8 cellular contexts compared by ENCODE assay signal in the genomic region with DNA sequence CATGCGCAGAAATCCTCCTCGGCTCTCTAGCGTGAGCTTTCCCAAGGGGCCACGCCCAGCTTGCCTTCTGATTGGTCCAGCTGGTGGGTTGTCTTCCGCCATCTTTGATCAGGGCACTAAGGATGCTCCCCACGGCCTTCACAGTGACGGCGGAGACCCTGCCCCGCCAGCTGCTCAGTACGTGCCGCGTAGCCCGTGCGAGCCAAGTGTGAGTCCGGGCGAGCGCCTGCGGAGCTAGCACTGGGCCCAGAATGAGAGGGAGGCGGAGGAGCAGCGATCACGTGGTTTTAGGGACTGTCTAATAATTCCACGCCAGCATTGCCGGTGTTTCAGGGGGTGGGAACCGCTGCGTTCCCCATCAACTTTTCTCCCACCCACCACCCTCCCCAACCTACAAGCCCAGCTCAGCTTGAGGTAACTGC. TPM values are rescaled to one million over a fixed set of nuclear protein-coding genes. Genes with fewer than 3 reads are reported as not detected.
DNase-seq lines count a peak whose midpoint lies in the region; ATAC-seq and TF ChIP-seq lines count a peak whose summit lies in the region.

No MANE protein-coding gene starts in this region.

- peak overlapping the region; percentile 69; the same call in 1 of the 2 replicates for H2AFZ ChIP-seq in SK-N-SH (ENCODE audit: low read depth)

- H3K4me1 ChIP-seq in SK-N-SH (ENCODE audit: control insufficient read depth in 1 of 2, insufficient read depth in 2 of 2, low read depth in 1 of 2, low read length in 1 of 2) = peaks cover 42 to 46% of the 10 kb centered on the region in 2 experiments

- H3K4me2 ChIP-seq in SK-N-SH = peak overlapping the region; percentile 97

- peaks cover 0 to 9% of the 10 kb centered on the region in 2 experiments for H3K36me3 ChIP-seq in SK-N-SH (replicated peaks in 1 of 2; ENCODE audit: control insufficient read depth in 1 of 2, insufficient read depth in 2 of 2, low read length in 1 of 2)

- DNase-seq in GM10248 (ENCODE audit: extremely low spot score) (peak; percentile 98), NCI-H1092 (lab: John Stamatoyannopoulos, UW) (peak; percentile 99), SK-N-SH (peak; percentile 93), glomerular endothelial cell (ENCODE audit: extremely low read depth, low read depth, low spot score) (peak; percentile 99), nucleus accumbens (lab: John Stamatoyannopoulos, UW) (peak; percentile 92 to 100 (median 99))
- DNase-seq in activated naive CD4-positive, alpha-beta T cell treated with anti-CD3 and anti-CD28 coated beads, Interleukin-2, amount 50 U/mL, for 72 hours (ENCODE audit: low spot score in 2 of 2) = peak; percentile 96 to 98

- CTCF ChIA-PET in GM10248 (lab: Yijun Ruan, JAX) = interaction anchor here (1.1 to 14.9 kb wide), 12 partner anchors 10 to 161 kb away, joined by 3 to 111 read pairs (median 11); partner anchors contain the start of genes RNF215 and SEC14L2
- CTCF ChIA-PET in SK-N-SH (lab: Yijun Ruan, JAX) = interaction anchor here (0.7 to 3.7 kb wide), 13 partner anchors 10 to 211 kb away, joined by 3 to 20 read pairs (median 4); partner anchors contain the start of genes RNF215 and SEC14L2

- TF ChIP-seq EP300 in SK-N-SH (IDR thresholded peaks at IDR 0.05; ENCODE audit: borderline replicate concordance in 1 of 2, low read depth in 1 of 2, low read length in 1 of 2) = peak in 1 of 2 experiments; percentile 30; a peak in 1 of 4 replicates

- ATAC-seq in HG02610 (IDR thresholded peaks at IDR 0.05; ENCODE audit: unreplicated experiment) = peak; percentile 85
- ATAC-seq in activated naive CD4-positive, alpha-beta T cell treated with anti-CD3 and anti-CD28 coated beads, Interleukin-2, amount 50 U/mL, for 72 hours = peak; percentile 77 to 92

- peak overlapping the region; percentile 97 for H3K9ac ChIP-seq in SK-N-SH

- peak overlapping the region; percentile 95 to 98 for H3K27ac Mint-ChIP-seq in activated naive CD4-positive, alpha-beta T cell treated with anti-CD3 and anti-CD28 coated beads, Interleukin-2, amount 50 U/mL, for 72 hours

- no peak for TF ChIP-seq RAD21 in SK-N-SH (IDR thresholded peaks at IDR 0.05; ENCODE audit: low read length)

- POLR2A ChIA-PET in GM10248 (lab: Yijun Ruan, JAX) = interaction anchor here (0.6 to 1.2 kb wide), 2 partner anchors 10 to 69 kb away, joined by 3 to 4 read pairs; no protein-coding TSS in a partner anchor
- POLR2A ChIA-PET in SK-N-SH (lab: Yijun Ruan, JAX) = interaction anchor here (0.6 to 2.0 kb wide), 7 partner anchors 9 to 168 kb away, joined by 3 to 19 read pairs (median 5); partner anchors contain the start of genes CCDC157, PES1, SEC14L2 and SF3A1

- TF ChIP-seq CTCF in GM10248 (IDR thresholded peaks at IDR 0.05; ENCODE audit: control extremely low read depth, extremely low read depth, low read depth, missing control alignments) = no peak
- TF ChIP-seq CTCF in SK-N-SH (IDR thresholded peaks at IDR 0.05) = no peak

- H3K9me2 ChIP-seq in SK-N-SH = no peaks in the 10 kb centered on the region

- no peaks in the 10 kb centered on the region for H3K9me3 ChIP-seq in SK-N-SH

- H3F3A ChIP-seq in SK-N-SH (replicated peaks; ENCODE audit: insufficient read depth) = peaks cover 53% of the 10 kb centered on the region

- WGBS in SK-N-SH (ENCODE audit: low lambda C conversion rate) = under 1% methylated on average over 20 of the region's 25 CpGs

- peak overlapping the region; percentile 67 to 74 for H3K4me3 ChIP-seq in SK-N-SH (ENCODE audit: low read depth in 2 of 2, low read length in 1 of 2)

- H4K20me1 ChIP-seq in SK-N-SH (ENCODE audit: insufficient read depth) = no peaks in the 10 kb centered on the region

- H3K27me3 ChIP-seq in SK-N-SH (ENCODE audit: insufficient read depth) = no peaks in the 10 kb centered on the region

- H3K9me3 Mint-ChIP-seq in activated naive CD4-positive, alpha-beta T cell treated with anti-CD3 and anti-CD28 coated beads, Interleukin-2, amount 50 U/mL, for 72 hours = no peaks in the 10 kb centered on the region

- H3K36me3 Mint-ChIP-seq in activated naive CD4-positive, alpha-beta T cell treated with anti-CD3 and anti-CD28 coated beads, Interleukin-2, amount 50 U/mL, for 72 hours = peaks cover 19 to 41% of the 10 kb centered on the region in 2 donors

- H3K79me2 ChIP-seq in SK-N-SH (ENCODE audit: insufficient read depth) = peaks cover 4% of the 10 kb centered on the region; the same call in 1 of the 2 replicates

- H3K27ac ChIP-seq in SK-N-SH (ENCODE audit: low read depth in 2 of 2, low read length in 1 of 2) (peak overlapping the region; percentile 97 to 99), temporal lobe (ENCODE audit: low read depth, low read length) (peak overlapping the region; percentile 96)

TF ChIP-seq in SK-N-SH, 30 proteins besides CTCF, POLR2A, EP300 and RAD21 (continues in another document):
- 0 out of 2 replicates have a peak, but pooled peaks have one; percentile 19 for TF ChIP-seq TEAD4 (IDR thresholded peaks at IDR 0.05; ENCODE audit: borderline replicate concordance, insufficient read depth)
- TF ChIP-seq FOXM1 (IDR thresholded peaks at IDR 0.05; ENCODE audit: low read depth) = no peak
- TF ChIP-seq, protein P1, sequence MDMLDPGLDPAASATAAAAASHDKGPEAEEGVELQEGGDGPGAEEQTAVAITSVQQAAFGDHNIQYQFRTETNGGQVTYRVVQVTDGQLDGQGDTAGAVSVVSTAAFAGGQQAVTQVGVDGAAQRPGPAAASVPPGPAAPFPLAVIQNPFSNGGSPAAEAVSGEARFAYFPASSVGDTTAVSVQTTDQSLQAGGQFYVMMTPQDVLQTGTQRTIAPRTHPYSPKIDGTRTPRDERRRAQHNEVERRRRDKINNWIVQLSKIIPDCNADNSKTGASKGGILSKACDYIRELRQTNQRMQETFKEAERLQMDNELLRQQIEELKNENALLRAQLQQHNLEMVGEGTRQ (IDR thresholded peaks at IDR 0.05; ENCODE audit: borderline replicate concordance, low read depth, low read length) = peak; percentile 78
- TF ChIP-seq MXI1 (IDR thresholded peaks at IDR 0.05; ENCODE audit: low read depth, low read length) = peak; percentile 86
- no peak for TF ChIP-seq RFX5 (IDR thresholded peaks at IDR 0.05; ENCODE audit: low read length)
- TF ChIP-seq IRF3 (IDR thresholded peaks at IDR 0.05; ENCODE audit: low read depth, low read length) = peak; percentile 85
- peak; percentile 44 for TF ChIP-seq GABPA (IDR thresholded peaks at IDR 0.05; ENCODE audit: low read depth)
- no peak for TF ChIP-seq GATA2 (CRISPR knock-in tag; IDR thresholded peaks at IDR 0.05)
- TF ChIP-seq POLR2AphosphoS5 (IDR thresholded peaks at IDR 0.05; ENCODE audit: low read depth, low read length) = peak; percentile 11; the same call in 1 of the 2 replicates
- TF ChIP-seq, protein P2, sequence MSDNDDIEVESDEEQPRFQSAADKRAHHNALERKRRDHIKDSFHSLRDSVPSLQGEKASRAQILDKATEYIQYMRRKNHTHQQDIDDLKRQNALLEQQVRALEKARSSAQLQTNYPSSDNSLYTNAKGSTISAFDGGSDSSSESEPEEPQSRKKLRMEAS (IDR thresholded peaks at IDR 0.05; ENCODE audit: low read depth) = peak; percentile 92
- no peak for TF ChIP-seq SMC3 (IDR thresholded peaks at IDR 0.05; ENCODE audit: low read depth, low read length)
- peak; percentile 72 for TF ChIP-seq PBX3 (IDR thresholded peaks at IDR 0.05)
- peak; percentile 99 for TF ChIP-seq YY1 (IDR thresholded peaks at IDR 0.05; ENCODE audit: low read depth)

RNA-seq across cellular contexts. Expression of gene MTFP1, which starts 1.6 kb away (rescaled TPM):
- 11.9 and 18.9 TPM in 2 replicates for polyA plus RNA-seq in SK-N-SH (2012; rRNA removed)
- polyA plus RNA-seq in SK-N-SH (2012; cell fraction: cytosol; rRNA removed) = 9.1 and 10.5 TPM in 2 replicates
- 10.3 and 12.2 TPM in 2 replicates for polyA plus RNA-seq in SK-N-SH (2012; cell fraction: nucleus; rRNA removed)
- total RNA-seq in activated naive CD4-positive, alpha-beta T cell treated with anti-CD3 and anti-CD28 coated beads, Interleukin-2, amount 50 U/mL, for 72 hours = 10 to 100 TPM; 17.9 to 68.3 TPM
- 25.1 and 26.9 TPM in 2 replicates for total RNA-seq in glomerular endothelial cell
- 0.98 TPM for total RNA-seq in temporal lobe

RNA-seq across cellular contexts. Expression of gene SEC14L2, which starts 27.2 kb away (rescaled TPM):
- polyA plus RNA-seq in SK-N-SH (2012; rRNA removed) = 14.0 and 16.1 TPM in 2 replicates
- 8.0 and 8.2 TPM in 2 replicates for polyA plus RNA-seq in SK-N-SH (2012; cell fraction: cytosol; rRNA removed)
- 28.8 and 40.7 TPM in 2 replicates for polyA plus RNA-seq in SK-N-SH (2012; cell fraction: nucleus; rRNA removed)
- 10 to 100 TPM; 13.9 to 16.3 TPM for total RNA-seq in activated naive CD4-positive, alpha-beta T cell treated with anti-CD3 and anti-CD28 coated beads, Interleukin-2, amount 50 U/mL, for 72 hours
- total RNA-seq in glomerular endothelial cell (12.0 and 18.8 TPM in 2 replicates), temporal lobe (3.9 TPM)

RNA-seq across cellular contexts. Expression of gene RNF215, which starts 36.8 kb away (rescaled TPM):
- polyA plus RNA-seq in SK-N-SH (2012; rRNA removed) = 28.6 and 37.2 TPM in 2 replicates
- polyA plus RNA-seq in SK-N-SH (2012; cell fraction: cytosol; rRNA removed) = 9.9 and 17.0 TPM in 2 replicates
- 123 and 141 TPM in 2 replicates for polyA plus RNA-seq in SK-N-SH (2012; cell fraction: nucleus; rRNA removed)
- 10 to 100 TPM in 1 of 2 donors, 1 to 10 TPM in 1; 6.8 to 11.8 TPM for total RNA-seq in activated naive CD4-positive, alpha-beta T cell treated with anti-CD3 and anti-CD28 coated beads, Interleukin-2, amount 50 U/mL, for 72 hours
- total RNA-seq in glomerular endothelial cell = 18.8 and 26.4 TPM in 2 replicates
- total RNA-seq in temporal lobe = 13.8 TPM

RNA-seq across cellular contexts. Expression of gene SEC14L3, which starts 47.8 kb away (rescaled TPM):
- not detected in 2 replicates for polyA plus RNA-seq in SK-N-SH (2012; rRNA removed)
- polyA plus RNA-seq in SK-N-SH (2012; cell fraction: cytosol; rRNA removed) = not detected in 2 replicates
- polyA plus RNA-seq in SK-N-SH (2012; cell fraction: nucleus; rRNA removed) = not detected in 2 replicates
- not detected for total RNA-seq in activated naive CD4-positive, alpha-beta T cell treated with anti-CD3 and anti-CD28 coated beads, Interleukin-2, amount 50 U/mL, for 72 hours
- total RNA-seq in glomerular endothelial cell = not detected in 2 replicates
- total RNA-seq in temporal lobe = not detected

Comparison
In these comparisons a context has a peak if more than half of its experiments do, and no peak if none do; other contexts are left out.
1. Peak in every context shown above with its lines: DNase-seq, ATAC-seq, H3K4me3 ChIP-seq and H3K27ac ChIP-seq.